ENCODE assay signal across 18 cellular contexts in genomic region chr9:136171801-136172411, GRCh38. TPM values are rescaled to one million over a fixed set of nuclear protein-coding genes. Genes with fewer than 3 reads are reported as not detected.
DNase-seq lines count a peak whose midpoint lies in the region; ATAC-seq and TF ChIP-seq lines count a peak whose summit lies in the region.
"Had no signal": no experiment of that assay in that cellular context is flagged by ENCODE, and none has a peak within 500 bp of the region (broad histone marks: within the 10 kb centered on the region; RNA-seq: fewer than 3 reads in every experiment).

No MANE protein-coding gene starts in this region.

- intact Hi-C loops in Right ventricle myocardium superior (cut with DNase I) = no loop called here
- intact Hi-C loops in cardiac septum (cut with DNase I) = no loop called here

- H2AK5ac ChIP-seq in neuronal stem cell (ENCODE audit: low read depth, low read length) = peak overlapping the region; percentile 84

- peak overlapping the region; percentile 26 for H4K91ac ChIP-seq in neuronal stem cell (ENCODE audit: low read depth, low read length, poor library complexity)

- DNase-seq in Right ventricle myocardium superior = peak; percentile 22
- DNase-seq in cardiac septum (ENCODE audit: low spot score) = no peak
- DNase-seq in HuH-7.5 (ENCODE audit: low spot score) = peak; percentile 77
- DNase-seq in neuronal stem cell (ENCODE audit: low spot score) = no peak
- DNase-seq in midbrain (lab: John Stamatoyannopoulos, UW) = no peak
- DNase-seq in cerebellar cortex (ENCODE audit: low spot score) = no peak
- DNase-seq: GM23248, MG63, NCI-H1694 treated with DMSO at 0.1 percent for 48 hours, NCI-H446, Peyer's patch, SHP77 treated with DMSO at 0.1 percent for 48 hours had no signal

- H3K4me3 Mint-ChIP-seq in brain = peak overlapping the region in 1 of 5 experiments; percentile 5
- H3K4me3 Mint-ChIP-seq: CD14-positive monocyte had no signal

- peak overlapping the region; percentile 94 for H2BK12ac ChIP-seq in neuronal stem cell (ENCODE audit: low read length)

- peaks cover 15% of the 10 kb centered on the region for H3K27me3 Mint-ChIP-seq in brain

- H3K9me3 Mint-ChIP-seq in brain = peaks cover 0 to 20% (median 3%) of the 10 kb centered on the region in 5 experiments

- peak overlapping the region; percentile 45 for H3K9ac ChIP-seq in neuronal stem cell (ENCODE audit: low read depth, low read length, poor library complexity)
- H3K9ac ChIP-seq: GM23248, KMS-11 had no signal

- peak overlapping the region; percentile 69 for H3K4ac ChIP-seq in neuronal stem cell (ENCODE audit: low read length)

- H3K4me3 ChIP-seq in neuronal stem cell (ENCODE audit: low read length in 2 of 2) = no peak overlapping the region
- H3K4me3 ChIP-seq: GM12878, GM23248, MG63, Peyer's patch had no signal

- peak overlapping the region; percentile 43 for H2BK5ac ChIP-seq in neuronal stem cell (ENCODE audit: low read length)

- H3K4me1 Mint-ChIP-seq in brain = peaks cover 36% of the 10 kb centered on the region
- H3K4me1 Mint-ChIP-seq: CD14-positive monocyte had no signal

- H2BK15ac ChIP-seq in neuronal stem cell (ENCODE audit: low read length) = peak overlapping the region; percentile 98

- ATAC-seq in Right ventricle myocardium superior (ENCODE audit: poor library complexity) = no peak
- no peak for ATAC-seq in HG03571 (IDR thresholded peaks at IDR 0.05; ENCODE audit: unreplicated experiment)

- peak overlapping the region; percentile 55 for H3K27ac ChIP-seq in neuronal stem cell (replicated peaks; ENCODE audit: low read length)
- H3K27ac ChIP-seq: GM23248, KMS-11, Peyer's patch had no signal

- no peaks in the 10 kb centered on the region for H3K79me1 ChIP-seq in neuronal stem cell (ENCODE audit: low read depth, low read length)

- H2AFZ ChIP-seq in neuronal stem cell (ENCODE audit: low read length) = peak overlapping the region; percentile 35
- H2AFZ ChIP-seq: GM23248 had no signal

- H3K36me3 ChIP-seq in neuronal stem cell (replicated peaks in 1 of 2; ENCODE audit: control insufficient read depth in 2 of 2, insufficient read depth in 2 of 2, low read length in 2 of 2) = no peaks in the 10 kb centered on the region
- H3K36me3 ChIP-seq: MG63, Peyer's patch had no signal

- peak overlapping the region; percentile 4 for H2BK120ac ChIP-seq in neuronal stem cell (ENCODE audit: low read depth, low read length)

- H3K36me3 Mint-ChIP-seq in brain = no peaks in the 10 kb centered on the region
- H3K36me3 Mint-ChIP-seq: CD14-positive monocyte had no signal

- H3K27ac Mint-ChIP-seq in brain = peak overlapping the region in 4 of 5 experiments; percentile 14 to 96 (median 40)
- H3K27ac Mint-ChIP-seq: CD14-positive monocyte had no signal

- H3K4me2 ChIP-seq in neuronal stem cell (ENCODE audit: insufficient read depth, low read length, poor library complexity, severe bottlenecking) = peak overlapping the region; percentile 29
- H3K4me2 ChIP-seq: KMS-11 had no signal

- WGBS in neuronal stem cell (ENCODE audit: extremely low coverage in 2 of 2, insufficient read length in 2 of 2, insufficient replicate concordance in 1 of 2), 2 donors = no CpG with 5 or more reads among the region's 11 CpGs

- peaks cover 13 to 36% of the 10 kb centered on the region in 2 donors for H3K4me1 ChIP-seq in neuronal stem cell (ENCODE audit: control insufficient read depth in 2 of 2, insufficient read depth in 1 of 2, low read depth in 1 of 2, low read length in 2 of 2)
- H3K4me1 ChIP-seq: Peyer's patch had no signal

- TF ChIP-seq CTCF in brain (conservative IDR thresholded peaks at IDR 0.05) = no peak

- no peaks in the 10 kb centered on the region for H3K9me3 ChIP-seq in neuronal stem cell (replicated peaks in 1 of 2; ENCODE audit: control insufficient read depth in 2 of 2, insufficient read depth in 1 of 2, low read depth in 1 of 2, low read length in 2 of 2)
- H3K9me3 ChIP-seq: MG63, Peyer's patch had no signal

- H4K8ac ChIP-seq in neuronal stem cell (ENCODE audit: low read depth, low read length) = no peak overlapping the region

- H3K27me3 ChIP-seq in neuronal stem cell (ENCODE audit: control insufficient read depth in 3 of 3, insufficient read depth in 3 of 3, low read depth in 1 of 3, low read length in 3 of 3) = peaks cover 0 to 41% (median 2%) of the 10 kb centered on the region in 3 experiments
- H3K27me3 ChIP-seq: MG63 had no signal

- peak overlapping the region; percentile 6 for H3K23ac ChIP-seq in neuronal stem cell (ENCODE audit: low read depth, low read length, poor library complexity)

- peak overlapping the region; percentile 90 for H3K18ac ChIP-seq in neuronal stem cell (ENCODE audit: low read length)

- peak overlapping the region; percentile 77 for H3K14ac ChIP-seq in neuronal stem cell (ENCODE audit: low read length)

RNA-seq across cellular contexts. Expression of gene LHX3, which starts 33.0 kb away (rescaled TPM):
- total RNA-seq in Right ventricle myocardium superior = not detected
- total RNA-seq in cardiac septum = not detected
- polyA plus RNA-seq in brain (ENCODE audit: insufficient read depth, low read depth, low replicate concordance) = 1.6 TPM
- not detected for polyA plus RNA-seq in neuronal stem cell (2013, experiment 1 of 2)
- polyA plus RNA-seq in neuronal stem cell (2013, experiment 2 of 2) = not detected
- total RNA-seq: G401, GM12878, GM23248, Peyer's patch had no signal
- polyA plus RNA-seq: CD14-positive monocyte, GM12878, GM23248 had no signal

RNA-seq across cellular contexts. Expression of gene TMEM250, which starts 53.2 kb away (rescaled TPM):
- total RNA-seq in Right ventricle myocardium superior (16.4 TPM), cardiac septum (19.8 TPM)
- polyA plus RNA-seq in brain (ENCODE audit: insufficient read depth, low read depth, low replicate concordance) = 36.6 TPM
- polyA plus RNA-seq in neuronal stem cell (2013, experiment 1 of 2) = 23.6 TPM
- polyA plus RNA-seq in neuronal stem cell (2013, experiment 2 of 2) = 22.7 TPM

Comparison
In these comparisons a context has a peak if more than half of its experiments do, and no peak if none do; other contexts are left out.
1. DNase-seq: peak in Right ventricle myocardium superior (single experiment) and HuH-7.5 (single experiment); none in cardiac septum (single experiment), neuronal stem cell (single experiment), midbrain (single experiment) and cerebellar cortex (single experiment).